In genomic region chr5:132651838-132652476, GRCh38 we compare ENCODE assay signal across 26 cellular contexts. TPM values are rescaled to one million over a fixed set of nuclear protein-coding genes. Genes with fewer than 3 reads are reported as not detected.
DNase-seq lines count a peak whose midpoint lies in the region; ATAC-seq and TF ChIP-seq lines count a peak whose summit lies in the region.
"Had no signal": no experiment of that assay in that cellular context is flagged by ENCODE, and none has a peak within 500 bp of the region (broad histone marks: within the 10 kb centered on the region; RNA-seq: fewer than 3 reads in every experiment).

No MANE protein-coding gene starts in this region.

- H3K4me3 Mint-ChIP-seq in activated naive CD4-positive, alpha-beta T cell treated with anti-CD3 and anti-CD28 coated beads, Interleukin-2, amount 10 ng/mL, durations not matched to agents 7 days and 5 days: no peak overlapping the region
- H3K4me3 Mint-ChIP-seq in activated naive CD8-positive, alpha-beta T cell treated with anti-CD3 and anti-CD28 coated beads, Interleukin-2, amount 50 U/mL, for 24 hours: no peak overlapping the region
- H3K4me3 Mint-ChIP-seq: B cell; CD8-positive, alpha-beta T cell had no signal

- intact Hi-C loops in esophagus muscularis mucosa (cut with DNase I): no loop called here

- ATAC-seq in GM18858 (IDR thresholded peaks at IDR 0.05; ENCODE audit: unreplicated experiment): no peak
- no peak for ATAC-seq in activated naive CD8-positive, alpha-beta T cell treated with anti-CD3 and anti-CD28 coated beads, Interleukin-2, amount 50 U/mL, for 24 hours
- ATAC-seq: CD8-positive, alpha-beta T cell; HCT116; Panc1 had no signal

- 90% methylated on average over 4 of the region's 4 CpGs for WGBS in esophagus muscularis mucosa

- no peak overlapping the region for H3K27ac Mint-ChIP-seq in activated naive CD4-positive, alpha-beta T cell treated with anti-CD3 and anti-CD28 coated beads, Interleukin-2, amount 10 ng/mL, durations not matched to agents 7 days and 5 days
- no peak overlapping the region for H3K27ac Mint-ChIP-seq in activated naive CD8-positive, alpha-beta T cell treated with anti-CD3 and anti-CD28 coated beads, Interleukin-2, amount 50 U/mL, for 24 hours
- H3K27ac Mint-ChIP-seq: B cell; CD8-positive, alpha-beta T cell had no signal

- H3K27me3 Mint-ChIP-seq in activated naive CD4-positive, alpha-beta T cell treated with anti-CD3 and anti-CD28 coated beads, Interleukin-2, amount 10 ng/mL, durations not matched to agents 7 days and 5 days: peaks cover 63% of the 10 kb centered on the region
- peaks cover 38% of the 10 kb centered on the region for H3K27me3 Mint-ChIP-seq in activated naive CD8-positive, alpha-beta T cell treated with anti-CD3 and anti-CD28 coated beads, Interleukin-2, amount 50 U/mL, for 24 hours

- H3K9me3 ChIP-seq in esophagus muscularis mucosa: peaks cover 0 to 15% (median 0%) of the 10 kb centered on the region in 4 donors

- TF ChIP-seq EP300 in esophagus muscularis mucosa (IDR thresholded peaks at IDR 0.05): no peak

- H3K4me3 ChIP-seq in esophagus muscularis mucosa: no peak overlapping the region

- peak; percentile 84 for DNase-seq in DMS53 (lab: John Stamatoyannopoulos, UW)
- DNase-seq in NCI-H146 (lab: John Stamatoyannopoulos, UW): peak; percentile 57
- peak; percentile 47 for DNase-seq in NCI-H748 treated with DMSO at 0.1 percent for 48 hours (lab: John Stamatoyannopoulos, UW)
- DNase-seq in esophagus muscularis mucosa (ENCODE audit: extremely low spot score): peak; percentile 55
- no peak for DNase-seq in activated naive CD4-positive, alpha-beta T cell treated with anti-CD3 and anti-CD28 coated beads, Interleukin-2, amount 10 ng/mL, durations not matched to agents 7 days and 5 days
- DNase-seq in KBM-7: no peak
- no peak for DNase-seq in activated naive CD8-positive, alpha-beta T cell treated with anti-CD3 and anti-CD28 coated beads, Interleukin-2, amount 50 U/mL, for 24 hours
- DNase-seq: Caco-2; CD8-positive, alpha-beta T cell; DMS79 treated with DMSO at 0.1 percent for 48 hours; GF-D8; NCI-H1105; NCI-H1694; NCI-H2081 treated with DMSO at 0.1 percent for 48 hours; NCI-H2171 treated with DMSO at 0.1 percent for 48 hours; NCI-H524; SHP77 treated with DMSO at 0.1 percent for 48 hours; T-helper 1 cell had no signal

- no peak overlapping the region for H3K27ac ChIP-seq in esophagus muscularis mucosa (replicated peaks in 1 of 4)
- H3K27ac ChIP-seq: 22Rv1, C4-2B, KMS-11 had no signal

- H3K9me3 Mint-ChIP-seq in activated naive CD4-positive, alpha-beta T cell treated with anti-CD3 and anti-CD28 coated beads, Interleukin-2, amount 10 ng/mL, durations not matched to agents 7 days and 5 days: peaks cover 9% of the 10 kb centered on the region
- H3K9me3 Mint-ChIP-seq in activated naive CD8-positive, alpha-beta T cell treated with anti-CD3 and anti-CD28 coated beads, Interleukin-2, amount 50 U/mL, for 24 hours: peaks cover 23% of the 10 kb centered on the region

- no peaks in the 10 kb centered on the region for H3K36me3 ChIP-seq in esophagus muscularis mucosa

- no peak for TF ChIP-seq CTCF in esophagus muscularis mucosa (IDR thresholded peaks at IDR 0.05)

- H3K36me3 Mint-ChIP-seq in activated naive CD4-positive, alpha-beta T cell treated with anti-CD3 and anti-CD28 coated beads, Interleukin-2, amount 10 ng/mL, durations not matched to agents 7 days and 5 days: peaks cover 4% of the 10 kb centered on the region
- peaks cover 1% of the 10 kb centered on the region for H3K36me3 Mint-ChIP-seq in activated naive CD8-positive, alpha-beta T cell treated with anti-CD3 and anti-CD28 coated beads, Interleukin-2, amount 50 U/mL, for 24 hours (ENCODE audit: low read depth)
- H3K36me3 Mint-ChIP-seq: CD8-positive, alpha-beta T cell had no signal

- H3K27me3 ChIP-seq in esophagus muscularis mucosa: peaks cover 0 to 36% (median 12%) of the 10 kb centered on the region in 4 donors

- in situ Hi-C loops in KBM-7 (cut with MboI; ENCODE audit: low pct_unique_long_range_greater_than_20kb, low sequenced_read_pairs): no loop called here

- no peak for TF ChIP-seq POLR2A in esophagus muscularis mucosa (IDR thresholded peaks at IDR 0.05; ENCODE audit: low read depth)

- CTCF ChIA-PET in activated naive CD4-positive, alpha-beta T cell treated with anti-CD3 and anti-CD28 coated beads, Interleukin-2, amount 10 ng/mL, durations not matched to agents 7 days and 5 days (lab: Charles Lee): no interaction called here

- peaks cover 12 to 16% (median 15%) of the 10 kb centered on the region in 4 donors for H3K4me1 ChIP-seq in esophagus muscularis mucosa

- peaks cover 6% of the 10 kb centered on the region for H3K4me1 Mint-ChIP-seq in activated naive CD4-positive, alpha-beta T cell treated with anti-CD3 and anti-CD28 coated beads, Interleukin-2, amount 10 ng/mL, durations not matched to agents 7 days and 5 days
- peaks cover 12% of the 10 kb centered on the region for H3K4me1 Mint-ChIP-seq in activated naive CD8-positive, alpha-beta T cell treated with anti-CD3 and anti-CD28 coated beads, Interleukin-2, amount 50 U/mL, for 24 hours

RNA-seq across cellular contexts. Expression of gene IL13, which starts 6.0 kb away (rescaled TPM):
- total RNA-seq in esophagus muscularis mucosa: not detected
- total RNA-seq: Caco-2; CD8-positive, alpha-beta T cell; H4 had no signal

RNA-seq across cellular contexts. Expression of gene IL4, which starts 21.8 kb away (rescaled TPM):
- total RNA-seq in esophagus muscularis mucosa: not detected
- total RNA-seq: B cell; Caco-2; CD8-positive, alpha-beta T cell; H4 had no signal

Comparison
In these comparisons a context has a peak if more than half of its experiments do, and no peak if none do; other contexts are left out.
1. DNase-seq: peak in DMS53 (single experiment), NCI-H146 (single experiment), NCI-H748 treated with DMSO at 0.1 percent for 48 hours (single experiment) and esophagus muscularis mucosa (single experiment); none in activated naive CD4-positive, alpha-beta T cell treated with anti-CD3 and anti-CD28 coated beads, Interleukin-2, amount 10 ng/mL, durations not matched to agents 7 days and 5 days (single experiment), KBM-7 (single experiment) and activated naive CD8-positive, alpha-beta T cell treated with anti-CD3 and anti-CD28 coated beads, Interleukin-2, amount 50 U/mL, for 24 hours (single experiment).